Comparison of ENCODE assay signal across 7 cellular contexts in the genomic region with DNA sequence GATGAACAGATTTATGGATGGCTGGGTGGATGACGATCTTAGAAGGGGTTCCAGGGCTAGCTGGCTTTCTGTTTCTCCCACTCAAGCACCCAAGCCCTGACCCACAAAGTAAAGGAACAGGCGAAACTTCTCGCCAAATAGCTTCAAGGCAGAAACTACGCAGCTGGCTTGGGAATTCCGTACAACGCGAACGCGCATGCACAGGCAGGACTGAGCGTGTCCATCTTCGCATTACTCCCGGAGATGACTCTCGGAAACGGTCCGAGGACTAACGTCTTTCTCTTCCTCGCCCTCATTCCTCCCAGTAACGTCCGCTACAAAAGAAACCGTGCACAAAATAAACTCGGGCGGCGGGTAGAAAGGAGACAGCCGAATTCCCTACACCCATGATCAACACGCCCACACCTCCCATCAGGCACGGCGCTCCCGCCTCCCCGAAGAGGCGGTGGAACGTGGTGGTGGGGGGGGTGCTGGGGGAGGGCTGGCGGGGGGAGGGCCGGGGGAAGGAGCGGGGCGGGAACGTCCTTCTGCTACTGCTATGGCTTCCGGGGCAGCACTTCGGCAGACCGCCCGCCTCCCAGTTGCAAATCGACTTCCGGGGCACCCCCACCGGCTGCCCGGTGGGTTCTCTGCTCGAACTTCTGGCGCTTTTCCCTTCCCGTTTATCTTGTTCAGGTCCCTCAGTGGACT. TPM values are rescaled to one million over a fixed set of nuclear protein-coding genes. Genes with fewer than 3 reads are reported as not detected.
DNase-seq lines count a peak whose midpoint lies in the region; ATAC-seq and FAIRE-seq lines count a peak whose summit lies in the region.
"Not testable (repeated sequence)": the region's sequence is repeated elsewhere in the genome, so short reads cannot be mapped to it uniquely, and the experiment has no call there.

No MANE protein-coding gene starts in this region.

- ATAC-seq in GM18870 (IDR thresholded peaks at IDR 0.05; ENCODE audit: unreplicated experiment) (peak; percentile 26), GM21390 (IDR thresholded peaks at IDR 0.05; ENCODE audit: unreplicated experiment) (peak; percentile 38), HG02763 (IDR thresholded peaks at IDR 0.05; ENCODE audit: unreplicated experiment) (peak; percentile 44), HG03159 (IDR thresholded peaks at IDR 0.05; ENCODE audit: unreplicated experiment) (peak; percentile 48), SK-N-SH treated with all-trans-retinoic acid at 6 μM for 48 hours (peak; percentile 73)
- peak; percentile 70 for ATAC-seq in naive thymus-derived CD4-positive, alpha-beta T cell

- not testable (repeated sequence) for H3K36me3 Mint-ChIP-seq in naive thymus-derived CD4-positive, alpha-beta T cell

- H3K27ac ChIP-seq in naive thymus-derived CD4-positive, alpha-beta T cell (ENCODE audit: low read depth, low read length) = not testable (repeated sequence)

- FAIRE-seq in endometrium (lab: Jason Lieb, UNC) = peak; percentile 90

- H3K4me1 ChIP-seq in naive thymus-derived CD4-positive, alpha-beta T cell (ENCODE audit: control insufficient read depth in 2 of 2, insufficient read depth in 2 of 2, low read length in 2 of 2) = peaks cover 8 to 14% of the 10 kb centered on the region in 2 donors

- CTCF ChIA-PET in naive thymus-derived CD4-positive, alpha-beta T cell (lab: Charles Lee) = not testable (repeated sequence)

- not testable (repeated sequence) for H3K4me3 ChIP-seq in naive thymus-derived CD4-positive, alpha-beta T cell (ENCODE audit: low read length)

- H3K4me1 Mint-ChIP-seq in naive thymus-derived CD4-positive, alpha-beta T cell = peaks cover 2 to 29% (median 17%) of the 10 kb centered on the region in 7 donors

- not testable (repeated sequence) for H3K36me3 ChIP-seq in naive thymus-derived CD4-positive, alpha-beta T cell (ENCODE audit: control insufficient read depth in 2 of 3, insufficient read depth in 3 of 3, low read length in 3 of 3)

- H3K9me3 Mint-ChIP-seq in naive thymus-derived CD4-positive, alpha-beta T cell = not testable (repeated sequence)

- POLR2A ChIA-PET in naive thymus-derived CD4-positive, alpha-beta T cell (lab: Charles Lee) = not testable (repeated sequence)

- H3K4me3 Mint-ChIP-seq in naive thymus-derived CD4-positive, alpha-beta T cell = not testable (repeated sequence)

- intact Hi-C loops in naive thymus-derived CD4-positive, alpha-beta T cell (cut with micrococcal nuclease) = loop anchor here (5.0 kb wide), 5 partner anchors 107 to 1752 kb away; a partner anchor contains a TSS

- H3K27me3 ChIP-seq in naive thymus-derived CD4-positive, alpha-beta T cell (ENCODE audit: control insufficient read depth in 2 of 2, insufficient read depth in 2 of 2, low read length in 2 of 2) = not testable (repeated sequence)

- DNase-seq in naive thymus-derived CD4-positive, alpha-beta T cell = not testable (repeated sequence)

- H3K27ac Mint-ChIP-seq in naive thymus-derived CD4-positive, alpha-beta T cell = not testable (repeated sequence)

- not testable (repeated sequence) for H3K27me3 Mint-ChIP-seq in naive thymus-derived CD4-positive, alpha-beta T cell

- not testable (repeated sequence) for H3K9me3 ChIP-seq in naive thymus-derived CD4-positive, alpha-beta T cell (ENCODE audit: control insufficient read depth in 2 of 3, low read length in 3 of 3)

RNA-seq across cellular contexts. Expression of a gene that starts 27.8 kb away (rescaled TPM):
- total RNA-seq in naive thymus-derived CD4-positive, alpha-beta T cell = 10 to 100 TPM; 13.3 to 30.4 (median 23.0) TPM
- polyA plus RNA-seq in naive thymus-derived CD4-positive, alpha-beta T cell = 10 to 100 TPM; 37.3 to 50.8 TPM
